In the genomic region with DNA sequence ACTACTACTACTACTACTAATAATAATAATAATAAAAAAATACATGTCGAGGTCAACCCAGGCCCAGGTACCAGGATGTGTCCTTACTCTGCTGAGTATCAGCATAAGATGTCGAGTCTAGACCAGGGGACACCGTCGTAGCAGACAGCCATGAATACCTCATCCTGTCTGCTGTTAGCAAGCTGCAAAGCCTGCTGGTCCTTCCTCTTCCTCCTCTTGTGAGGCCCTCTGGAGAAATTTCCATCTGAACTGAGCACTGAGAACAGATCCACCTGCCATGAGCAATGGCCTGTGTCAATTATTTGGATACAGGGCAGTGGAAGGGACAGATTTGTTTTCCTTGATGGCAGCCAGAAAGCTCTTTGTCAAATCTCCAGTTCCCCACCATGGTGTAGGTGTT, we compare ENCODE assay signal across 9 cellular contexts.
DNase-seq lines count a peak whose midpoint lies in the region; ATAC-seq and TF ChIP-seq lines count a peak whose summit lies in the region.
"Had no signal": no experiment of that assay in that cellular context is flagged by ENCODE, and none has a peak within 500 bp of the region (broad histone marks: within the 10 kb centered on the region; RNA-seq: fewer than 3 reads in every experiment).

No MANE protein-coding gene starts in this region.

- intact Hi-C loops in breast epithelium (cut with DNase I; ENCODE audit: low total_unique reads), result no loop called here

- no peaks in the 10 kb centered on the region for H3K9me3 Mint-ChIP-seq in natural killer cell treated with Interleukin-12 subunit alpha and Interleukin-12 subunit beta and Interleukin-15 and Interleukin-18, amount 100 ng/mL, for 72 hours

- no peak overlapping the region for H3K27ac ChIP-seq in breast epithelium

- no peak for TF ChIP-seq CTCF in breast epithelium (IDR thresholded peaks at IDR 0.05)

- H3K4me3 ChIP-seq in breast epithelium, result no peak overlapping the region

- peak; percentile 7 for ATAC-seq in GM18870 (IDR thresholded peaks at IDR 0.05; ENCODE audit: unreplicated experiment)
- peak; percentile 18 for ATAC-seq in GM21529 (IDR thresholded peaks at IDR 0.05; ENCODE audit: unreplicated experiment)
- ATAC-seq in HG03575 (IDR thresholded peaks at IDR 0.05; ENCODE audit: extremely low read depth, insufficient number of reproducible peaks, low FRiP score, unreplicated experiment), result peak; percentile 10
- no peak for ATAC-seq in natural killer cell treated with Interleukin-12 subunit alpha and Interleukin-12 subunit beta and Interleukin-15 and Interleukin-18, amount 100 ng/mL, for 72 hours

- no peaks in the 10 kb centered on the region for H3K27me3 Mint-ChIP-seq in natural killer cell treated with Interleukin-12 subunit alpha and Interleukin-12 subunit beta and Interleukin-15 and Interleukin-18, amount 100 ng/mL, for 72 hours

- no peaks in the 10 kb centered on the region for H3K9me3 ChIP-seq in breast epithelium

- DNase-seq in natural killer cell treated with Interleukin-12 subunit alpha and Interleukin-12 subunit beta and Interleukin-15 and Interleukin-18, amount 100 ng/mL, for 72 hours (ENCODE audit: low spot score), result no peak
- DNase-seq in activated effector memory CD4-positive, alpha-beta T cell treated with anti-CD3 and anti-CD28 coated beads, Interleukin-2, amount 50 U/mL, for 16 hours, result no peak
- no peak for DNase-seq in NCI-H526 treated with DMSO at 0.1 percent for 48 hours (lab: John Stamatoyannopoulos, UW)
- DNase-seq in breast epithelium (ENCODE audit: low spot score in 2 of 2), result no peak
- DNase-seq: cerebellar nuclear complex, NCI-H1417 treated with DMSO at 0.1 percent for 48 hours had no signal

- H3K36me3 Mint-ChIP-seq in natural killer cell treated with Interleukin-12 subunit alpha and Interleukin-12 subunit beta and Interleukin-15 and Interleukin-18, amount 100 ng/mL, for 72 hours, result no peaks in the 10 kb centered on the region

- H3K27me3 ChIP-seq in breast epithelium, result no peaks in the 10 kb centered on the region

- H3K36me3 ChIP-seq in breast epithelium, result no peaks in the 10 kb centered on the region

- peak overlapping the region in 1 of 2 donors; percentile 40 for H3K27ac Mint-ChIP-seq in natural killer cell treated with Interleukin-12 subunit alpha and Interleukin-12 subunit beta and Interleukin-15 and Interleukin-18, amount 100 ng/mL, for 72 hours

- peak overlapping the region; percentile 2 for H3K4me3 Mint-ChIP-seq in natural killer cell treated with Interleukin-12 subunit alpha and Interleukin-12 subunit beta and Interleukin-15 and Interleukin-18, amount 100 ng/mL, for 72 hours

- TF ChIP-seq POLR2A in breast epithelium (IDR thresholded peaks at IDR 0.05), result no peak

- H3K4me1 Mint-ChIP-seq in natural killer cell treated with Interleukin-12 subunit alpha and Interleukin-12 subunit beta and Interleukin-15 and Interleukin-18, amount 100 ng/mL, for 72 hours (ENCODE audit: low read depth in 2 of 2), result peaks cover 29 to 34% of the 10 kb centered on the region in 2 donors

- H3K4me1 ChIP-seq in breast epithelium, result peaks cover 0 to 7% of the 10 kb centered on the region in 2 donors

Comparison
In these comparisons a context has a peak if more than half of its experiments do, and no peak if none do; other contexts are left out.
1. ATAC-seq: peak in GM18870 (single experiment), GM21529 (single experiment) and HG03575 (single experiment); none in natural killer cell treated with Interleukin-12 subunit alpha and Interleukin-12 subunit beta and Interleukin-15 and Interleukin-18, amount 100 ng/mL, for 72 hours (0 of 2).